16 cellular contexts compared by ENCODE assay signal in genomic region chr2:119489232-119489952, GRCh38. TPM values are rescaled to one million over a fixed set of nuclear protein-coding genes. Genes with fewer than 3 reads are reported as not detected.
DNase-seq lines count a peak whose midpoint lies in the region; ATAC-seq, FAIRE-seq and TF ChIP-seq lines count a peak whose summit lies in the region.
"Had no signal": no experiment of that assay in that cellular context is flagged by ENCODE, and none has a peak within 500 bp of the region (broad histone marks: within the 10 kb centered on the region; RNA-seq: fewer than 3 reads in every experiment).

No MANE protein-coding gene starts in this region.

- H2BK12ac ChIP-seq in trophoblast cell (ENCODE audit: low read length), result no peak overlapping the region

- H4K8ac ChIP-seq in trophoblast cell (ENCODE audit: low read depth, low read length), result no peak overlapping the region

- no peak overlapping the region for H4K91ac ChIP-seq in trophoblast cell (ENCODE audit: low read depth, low read length)

- 79 to 81% methylated on average over 9 to 10 of the region's 10 CpGs for WGBS in body of pancreas, 2 donors
- no CpG with 5 or more reads among the region's 10 CpGs for WGBS in trophoblast cell (ENCODE audit: extremely low coverage, insufficient coverage, insufficient read length)

- H3K4me1 ChIP-seq in body of pancreas, result peaks cover 93% of the 10 kb centered on the region
- H3K4me1 ChIP-seq in kidney (ENCODE audit: control insufficient read depth in 1 of 2, insufficient read depth in 1 of 2, low read depth in 1 of 2, low read length in 2 of 2), result peaks cover 46 to 60% of the 10 kb centered on the region in 2 donors
- peaks cover 13 to 14% of the 10 kb centered on the region in 2 experiments for H3K4me1 ChIP-seq in trophoblast cell (ENCODE audit: control insufficient read depth in 1 of 2, insufficient read depth in 2 of 2, low read length in 2 of 2)

- no peak overlapping the region for H3K18ac ChIP-seq in trophoblast cell (ENCODE audit: low read length)

- H3K36me3 ChIP-seq in body of pancreas (replicated peaks in 1 of 2; ENCODE audit: insufficient read depth in 1 of 2, low read depth in 2 of 2) (no peaks in the 10 kb centered on the region), kidney (ENCODE audit: control insufficient read depth in 1 of 2, insufficient read depth in 2 of 2, low read length in 2 of 2) (no peaks in the 10 kb centered on the region), trophoblast cell (ENCODE audit: control insufficient read depth in 1 of 2, insufficient read depth in 2 of 2, low read length in 2 of 2) (no peaks in the 10 kb centered on the region)
- H3K36me3 ChIP-seq: sigmoid colon, WERI-Rb-1 had no signal

- no peak for FAIRE-seq in kidney (lab: Jason Lieb, UNC)

- H4K12ac ChIP-seq in trophoblast cell (ENCODE audit: low read depth, low read length), result no peak overlapping the region

- TF ChIP-seq POLR2A in body of pancreas (IDR thresholded peaks at IDR 0.05), result no peak

- no peak overlapping the region for H3K4ac ChIP-seq in trophoblast cell (ENCODE audit: low read depth, low read length)

- H2AK5ac ChIP-seq in trophoblast cell (ENCODE audit: low read length), result peak overlapping the region; percentile 9

- intact Hi-C loops in body of pancreas (cut with DNase I) (no loop called here), kidney (cut with DNase I) (no loop called here)

- ATAC-seq in body of pancreas (no peak), GM18873 (IDR thresholded peaks at IDR 0.05; ENCODE audit: low FRiP score, unreplicated experiment) (no peak)
- ATAC-seq: foreskin keratinocyte had no signal

- H2BK5ac ChIP-seq in trophoblast cell (ENCODE audit: low read depth, low read length, poor library complexity), result no peak overlapping the region

- H3K4me3 ChIP-seq in body of pancreas, result no peak overlapping the region
- no peak overlapping the region for H3K4me3 ChIP-seq in kidney (ENCODE audit: low read length in 2 of 2)
- H3K4me3 ChIP-seq in trophoblast cell (ENCODE audit: low read depth, low read length), result no peak overlapping the region
- H3K4me3 ChIP-seq: coronary artery, GM23248, sigmoid colon had no signal

- H3K9ac ChIP-seq in kidney (ENCODE audit: low read length in 2 of 2), result no peak overlapping the region
- H3K9ac ChIP-seq in trophoblast cell (ENCODE audit: low read length), result no peak overlapping the region
- H3K9ac ChIP-seq: GM23248 had no signal

- H3K9me3 ChIP-seq in body of pancreas (no peaks in the 10 kb centered on the region), kidney (ENCODE audit: control insufficient read depth in 1 of 2, low read length in 2 of 2) (no peaks in the 10 kb centered on the region), trophoblast cell (ENCODE audit: insufficient read depth, low read depth, low read length) (no peaks in the 10 kb centered on the region)
- H3K9me3 ChIP-seq: sigmoid colon had no signal

- H3K79me2 ChIP-seq in trophoblast cell (ENCODE audit: control insufficient read depth, insufficient read depth, low read length, poor library complexity), result no peaks in the 10 kb centered on the region

- H2AFZ ChIP-seq in trophoblast cell (ENCODE audit: insufficient read depth, low read length, poor library complexity), result no peak overlapping the region
- H2AFZ ChIP-seq: GM23248 had no signal

- no peaks in the 10 kb centered on the region for H3K27me3 ChIP-seq in body of pancreas
- no peaks in the 10 kb centered on the region for H3K27me3 ChIP-seq in trophoblast cell (ENCODE audit: insufficient read depth, low read length)
- H3K27me3 ChIP-seq: foreskin keratinocyte, sigmoid colon had no signal

- H3K27ac ChIP-seq in body of pancreas, result peak overlapping the region; percentile 87 to 97 (median 91)
- H3K27ac ChIP-seq in kidney (ENCODE audit: low read depth in 2 of 2, low read length in 2 of 2), result peak overlapping the region; percentile 87 to 97
- H3K27ac ChIP-seq in trophoblast cell (ENCODE audit: low read depth, low read length), result no peak overlapping the region
- H3K27ac ChIP-seq: coronary artery, foreskin keratinocyte, GM23248, sigmoid colon, WERI-Rb-1 had no signal

- H3K14ac ChIP-seq in trophoblast cell (ENCODE audit: low read length), result no peak overlapping the region

- peaks cover 8% of the 10 kb centered on the region for H3K79me1 ChIP-seq in trophoblast cell (ENCODE audit: low read length)

- no peak overlapping the region for H2BK120ac ChIP-seq in trophoblast cell (ENCODE audit: insufficient read depth, low read length, poor library complexity)

- TF ChIP-seq CTCF in body of pancreas (IDR thresholded peaks at IDR 0.05) (no peak), kidney (IDR thresholded peaks at IDR 0.05; ENCODE audit: borderline replicate concordance, extremely low read depth, insufficient read depth) (no peak)

- H3K23ac ChIP-seq in trophoblast cell (ENCODE audit: low read length), result no peak overlapping the region

- no peak overlapping the region for H3K4me2 ChIP-seq in trophoblast cell (ENCODE audit: low read length)

- DNase-seq in body of pancreas, result peak in 2 of 4 donors; percentile 54 to 57
- no peak for DNase-seq in kidney
- no peak for DNase-seq in trophoblast cell
- DNase-seq in NCI-H128 (lab: John Stamatoyannopoulos, UW; ENCODE audit: unreplicated experiment), result no peak
- no peak for DNase-seq in NCI-H1417 (lab: John Stamatoyannopoulos, UW)
- DNase-seq: foreskin keratinocyte, GM23248, Kasumi-1, NCI-H1105, NCI-H526, SHP77 treated with DMSO at 0.1 percent for 48 hours, sigmoid colon, WERI-Rb-1 had no signal

RNA-seq across cellular contexts. Expression of gene SCTR, which starts 34.9 kb away (rescaled TPM):
- total RNA-seq in body of pancreas, result 100 to 1,000 TPM in 1 of 2 donors, 10 to 100 TPM in 1; 69.0 to 183 TPM
- total RNA-seq in kidney, result 15.9 TPM
- 7.3 TPM for polyA plus RNA-seq in kidney (ENCODE audit: insufficient read depth, low read depth, low replicate concordance)
- polyA plus RNA-seq in trophoblast cell (2013), result not detected in 2 replicates
- total RNA-seq: foreskin keratinocyte, GM23248, omental fat pad, sigmoid colon had no signal
- polyA plus RNA-seq: foreskin keratinocyte, GM23248 had no signal

RNA-seq across cellular contexts. Expression of gene CFAP221, which starts 54.9 kb away (rescaled TPM):
- total RNA-seq in body of pancreas (10 to 100 TPM; 12.2 to 21.5 TPM), kidney (58.7 TPM)
- polyA plus RNA-seq in kidney (ENCODE audit: insufficient read depth, low read depth, low replicate concordance), result 15.9 TPM
- 0.58 and 0.63 TPM in 2 replicates for polyA plus RNA-seq in trophoblast cell (2013)
- total RNA-seq: foreskin keratinocyte, GM23248, sigmoid colon had no signal
- polyA plus RNA-seq: foreskin keratinocyte had no signal

RNA-seq across cellular contexts. Expression of gene TMEM37, which starts 57.7 kb away (rescaled TPM):
- total RNA-seq in body of pancreas (10 to 100 TPM; 19.1 to 22.1 TPM), kidney (59.4 TPM)
- 221 TPM for polyA plus RNA-seq in kidney (ENCODE audit: insufficient read depth, low read depth, low replicate concordance)
- polyA plus RNA-seq in trophoblast cell (2013), result 12.0 and 12.4 TPM in 2 replicates
- total RNA-seq: GM23248 had no signal
